Comparison of ENCODE assay signal across 11 cellular contexts in the genomic region with DNA sequence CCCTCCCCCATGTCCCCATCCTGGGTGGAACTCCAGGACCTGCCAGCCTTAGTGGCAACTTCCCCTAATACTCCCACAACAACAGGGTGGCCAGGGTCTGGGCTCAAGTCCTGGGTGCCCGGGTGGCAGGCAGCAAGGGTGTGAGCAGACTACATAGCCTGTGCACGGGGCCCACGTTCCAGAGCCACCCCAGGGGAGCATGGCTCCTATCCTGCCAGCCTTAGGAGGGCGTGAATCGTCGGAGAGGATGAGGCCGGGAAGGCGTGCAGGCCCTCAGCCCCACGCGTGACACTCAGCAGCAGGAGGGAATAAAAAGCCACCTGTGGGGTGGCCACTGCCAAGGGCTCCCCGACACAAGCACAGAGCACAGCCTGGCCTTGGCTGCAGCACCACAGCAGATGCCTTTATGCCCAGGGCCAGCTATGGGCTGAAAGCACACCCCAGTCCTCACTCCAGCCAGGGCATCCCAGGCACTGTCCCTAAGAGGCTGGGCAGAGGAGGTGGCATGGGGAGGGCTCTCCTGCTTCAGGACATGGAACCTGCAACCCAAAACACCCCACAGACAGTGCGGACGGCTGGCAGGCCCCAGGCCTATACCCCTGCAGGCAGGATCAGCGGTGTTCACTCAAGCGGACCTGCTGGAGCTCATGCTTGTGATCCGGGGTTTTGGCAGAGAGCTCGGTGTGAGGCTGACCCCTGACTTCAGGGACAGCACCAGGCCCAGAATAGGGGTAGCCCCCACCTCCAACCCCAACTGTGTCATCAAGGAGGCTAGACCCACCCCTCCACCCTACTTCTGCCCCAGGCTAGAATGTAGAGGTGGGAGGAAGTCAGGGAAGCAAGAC. TPM values are rescaled to one million over a fixed set of nuclear protein-coding genes. Genes with fewer than 3 reads are reported as not detected.
DNase-seq lines count a peak whose midpoint lies in the region; ATAC-seq and TF ChIP-seq lines count a peak whose summit lies in the region.
"Had no signal": no experiment of that assay in that cellular context is flagged by ENCODE, and none has a peak within 500 bp of the region (broad histone marks: within the 10 kb centered on the region; RNA-seq: fewer than 3 reads in every experiment).

No MANE protein-coding gene starts in this region.

- peaks cover 85% of the 10 kb centered on the region for H3K4me1 ChIP-seq in skeletal muscle satellite cell (ENCODE audit: control insufficient read depth, insufficient read depth, low read length)

- peaks cover 40% of the 10 kb centered on the region for H3K27me3 ChIP-seq in CD4-positive, alpha-beta T cell (ENCODE audit: control insufficient read depth, insufficient read depth, low read length)
- no peaks in the 10 kb centered on the region for H3K27me3 ChIP-seq in brain microvascular endothelial cell (replicated peaks)
- no peaks in the 10 kb centered on the region for H3K27me3 ChIP-seq in skeletal muscle satellite cell (ENCODE audit: control insufficient read depth, insufficient read depth, low read length)
- H3K27me3 ChIP-seq: foreskin keratinocyte had no signal

- no peak for DNase-seq in CD4-positive, alpha-beta T cell
- DNase-seq in brain microvascular endothelial cell (no peak), kidney tubule cell (ENCODE audit: low spot score) (peak; percentile 64), dedifferentiated amniotic fluid mesenchymal stem cell (ENCODE audit: extremely low spot score) (no peak), DMS53 treated with DMSO at 0.1 percent for 48 hours (lab: John Stamatoyannopoulos, UW; ENCODE audit: unreplicated experiment) (no peak), T1000 (lab: John Stamatoyannopoulos, UW) (no peak)
- DNase-seq in activated CD8-positive, alpha-beta memory T cell treated with anti-CD3 and anti-CD28 coated beads, Interleukin-2, amount 50 U/mL, for 48 hours, result no peak
- DNase-seq: foreskin keratinocyte; naive thymus-derived CD4-positive, alpha-beta T cell; NCI-H1417 had no signal

- no peak overlapping the region for H3K27ac ChIP-seq in CD4-positive, alpha-beta T cell (ENCODE audit: low read depth, low read length)
- peak overlapping the region; percentile 98 for H3K27ac ChIP-seq in brain microvascular endothelial cell
- H3K27ac ChIP-seq: foreskin keratinocyte had no signal

- no peak overlapping the region for H3K27ac Mint-ChIP-seq in CD4-positive, alpha-beta T cell

- CTCF ChIA-PET in CD4-positive, alpha-beta T cell (lab: Charles Lee), result interaction anchor here (1.1 kb wide), 1 partner anchor 15 kb away, joined by 3 read pairs; no protein-coding TSS in a partner anchor

- H3K36me3 ChIP-seq in brain microvascular endothelial cell (replicated peaks), result peaks cover 10% of the 10 kb centered on the region
- H3K36me3 ChIP-seq in skeletal muscle satellite cell (ENCODE audit: insufficient read depth, low read length), result peaks cover 15% of the 10 kb centered on the region

- H3K4me2 ChIP-seq in skeletal muscle satellite cell (ENCODE audit: low read length), result peak overlapping the region; percentile 99

- peaks cover 5% of the 10 kb centered on the region for H3K4me1 Mint-ChIP-seq in CD4-positive, alpha-beta T cell (ENCODE audit: low read depth)

- no peak for TF ChIP-seq CTCF in CD4-positive, alpha-beta T cell (IDR thresholded peaks at IDR 0.05)
- TF ChIP-seq CTCF in brain microvascular endothelial cell (IDR thresholded peaks at IDR 0.05; ENCODE audit: low read depth, low read length, missing control alignments), result no peak

- H3K27me3 Mint-ChIP-seq in CD4-positive, alpha-beta T cell, result peaks cover 28% of the 10 kb centered on the region

- peak overlapping the region; percentile 99 for H3K9ac ChIP-seq in skeletal muscle satellite cell (ENCODE audit: low read depth, low read length)

- no peaks in the 10 kb centered on the region for H3K9me3 ChIP-seq in CD4-positive, alpha-beta T cell (ENCODE audit: control insufficient read depth, low read length)
- H3K9me3 ChIP-seq in skeletal muscle satellite cell (replicated peaks; ENCODE audit: low read length), result no peaks in the 10 kb centered on the region

- peak overlapping the region; percentile 34 for H3K4me3 Mint-ChIP-seq in CD4-positive, alpha-beta T cell

- intact Hi-C loops in CD4-positive, alpha-beta T cell (cut with DNase I, micrococcal nuclease), result no loop called here

- H3K36me3 Mint-ChIP-seq in CD4-positive, alpha-beta T cell (ENCODE audit: low read depth), result no peaks in the 10 kb centered on the region
- H3K36me3 Mint-ChIP-seq: naive thymus-derived CD4-positive, alpha-beta T cell had no signal

- POLR2A ChIA-PET in CD4-positive, alpha-beta T cell (lab: Charles Lee), result no interaction called here

- in situ Hi-C loops in brain microvascular endothelial cell (cut with HindIII; ENCODE audit: low pct_ligation_motif_present, low sequenced_read_pairs), result no loop called here

- peak overlapping the region; percentile 86 for H3K4me3 ChIP-seq in brain microvascular endothelial cell (ENCODE audit: low read depth, low read length)
- peak overlapping the region; percentile 94 for H3K4me3 ChIP-seq in skeletal muscle satellite cell (ENCODE audit: low read length)

- no peak for ATAC-seq in CD4-positive, alpha-beta T cell (ENCODE audit: poor library complexity)
- ATAC-seq: foreskin keratinocyte; naive thymus-derived CD4-positive, alpha-beta T cell had no signal

- H3K9me3 Mint-ChIP-seq in CD4-positive, alpha-beta T cell, result no peaks in the 10 kb centered on the region

RNA-seq across cellular contexts. Expression of a gene that starts 2.7 kb away (rescaled TPM):
- under 1 TPM; 0.08 to 0.17 TPM for total RNA-seq in CD4-positive, alpha-beta T cell
- total RNA-seq in skeletal muscle satellite cell (2012; rRNA removed), result 40.3 and 49.4 TPM in 2 replicates
- total RNA-seq: naive thymus-derived CD4-positive, alpha-beta T cell had no signal

RNA-seq across cellular contexts. Expression of a gene that starts 30.0 kb away (rescaled TPM):
- not detected for total RNA-seq in CD4-positive, alpha-beta T cell
- not detected in 2 replicates for total RNA-seq in skeletal muscle satellite cell (2012; rRNA removed)
- total RNA-seq: foreskin keratinocyte; naive thymus-derived CD4-positive, alpha-beta T cell had no signal

RNA-seq across cellular contexts. Expression of a gene that starts 41.8 kb away (rescaled TPM):
- not detected for total RNA-seq in CD4-positive, alpha-beta T cell
- total RNA-seq in skeletal muscle satellite cell (2012; rRNA removed), result not detected in 2 replicates
- total RNA-seq: foreskin keratinocyte; naive thymus-derived CD4-positive, alpha-beta T cell had no signal
